ENCODE assay signal across 8 cellular contexts in genomic region chr1:94926915-94927404, GRCh38. TPM values are rescaled to one million over a fixed set of nuclear protein-coding genes. Genes with fewer than 3 reads are reported as not detected.
DNase-seq lines count a peak whose midpoint lies in the region; ATAC-seq and TF ChIP-seq lines count a peak whose summit lies in the region.

Gene CNN3, minus strand, starts transcription at chr1:94927110. Its CDS starts 216 bp downstream, at chr1:94926894.

- DNase-seq in CD8-positive, alpha-beta memory T cell: peak; percentile 28 to 79 (median 55)
- DNase-seq in HT-29 (ENCODE audit: low spot score) (peak; percentile 30), Panc1 (ENCODE audit: low read depth, low spot score) (no peak), foreskin fibroblast (peak; percentile 94 to 98)
- peak; percentile 68 for DNase-seq in activated naive CD4-positive, alpha-beta T cell treated with Interleukin-2 at 50 U/mL for 16 hours

- intact Hi-C loops in Panc1 (cut with micrococcal nuclease; ENCODE audit: unreplicated experiment): loop anchor here (5.0 to 10.0 kb wide), 2 partner anchors 62 to 115 kb away; no protein-coding TSS in a partner anchor

- no peaks in the 10 kb centered on the region for H3K4me1 ChIP-seq in CD8-positive, alpha-beta memory T cell (ENCODE audit: insufficient read depth, low read length)
- peaks cover 18% of the 10 kb centered on the region for H3K4me1 ChIP-seq in Panc1 (ENCODE audit: control insufficient read depth, insufficient read depth, low read length)

- no peak for TF ChIP-seq EP300 in neural cell (conservative IDR thresholded peaks at IDR 0.05; ENCODE audit: poor library complexity, severe bottlenecking)

- H3K36me3 ChIP-seq in CD8-positive, alpha-beta memory T cell (ENCODE audit: insufficient read depth, low read length): no peaks in the 10 kb centered on the region
- peaks cover 4% of the 10 kb centered on the region; the same call in 1 of the 2 replicates for H3K36me3 ChIP-seq in Panc1 (ENCODE audit: control insufficient read depth, insufficient read depth, low read length)
- H3K36me3 ChIP-seq in neural cell (ENCODE audit: insufficient read depth, low read length): peaks cover 4% of the 10 kb centered on the region

- H3K4me1 Mint-ChIP-seq in CD8-positive, alpha-beta memory T cell: peaks cover 15 to 22% (median 15%) of the 10 kb centered on the region in 3 donors
- H3K4me1 Mint-ChIP-seq in stimulated activated naive CD8-positive, alpha-beta T cell treated with anti-CD3 and anti-CD28 coated beads, Interleukin-15, Interleukin-2, amounts not matched to agents 100 ng/mL and 50 ng/mL, for 24 hours (ENCODE audit: low read depth): peaks cover 24% of the 10 kb centered on the region

- H3K36me3 Mint-ChIP-seq in CD8-positive, alpha-beta memory T cell: no peaks in the 10 kb centered on the region
- H3K36me3 Mint-ChIP-seq in stimulated activated naive CD8-positive, alpha-beta T cell treated with anti-CD3 and anti-CD28 coated beads, Interleukin-15, Interleukin-2, amounts not matched to agents 100 ng/mL and 50 ng/mL, for 24 hours (ENCODE audit: low read depth): no peaks in the 10 kb centered on the region

- H3F3A ChIP-seq in neural cell (ENCODE audit: insufficient read depth, low read length, poor library complexity, severe bottlenecking): no peaks in the 10 kb centered on the region

- no peak within 1 kb of the TSS for H3K27ac ChIP-seq in CD8-positive, alpha-beta memory T cell (ENCODE audit: low read depth, low read length)
- H3K27ac ChIP-seq in Panc1 (ENCODE audit: low read length) (peak within 1 kb of the TSS; percentile 88), neural cell (ENCODE audit: low read length) (peak within 1 kb of the TSS; percentile 83)

- no peaks in the 10 kb centered on the region for H4K20me1 ChIP-seq in neural cell (ENCODE audit: insufficient read depth)

- H3K9me3 Mint-ChIP-seq in CD8-positive, alpha-beta memory T cell: no peaks in the 10 kb centered on the region
- H3K9me3 Mint-ChIP-seq in stimulated activated naive CD8-positive, alpha-beta T cell treated with anti-CD3 and anti-CD28 coated beads, Interleukin-15, Interleukin-2, amounts not matched to agents 100 ng/mL and 50 ng/mL, for 24 hours: no peaks in the 10 kb centered on the region

- H3K27ac Mint-ChIP-seq in CD8-positive, alpha-beta memory T cell: peak within 1 kb of the TSS in 4 of 8 donors; percentile 13 to 80 (median 54)
- peak within 1 kb of the TSS; percentile 43 for H3K27ac Mint-ChIP-seq in stimulated activated naive CD8-positive, alpha-beta T cell treated with anti-CD3 and anti-CD28 coated beads, Interleukin-15, Interleukin-2, amounts not matched to agents 100 ng/mL and 50 ng/mL, for 24 hours

- in situ Hi-C loops in Panc1 (cut with HindIII; ENCODE audit: low pct_unique_long_range_greater_than_20kb, low sequenced_read_pairs): no loop called here

- TF ChIP-seq CTCF in Panc1 (IDR thresholded peaks at IDR 0.05) (no peak), foreskin fibroblast (IDR thresholded peaks at IDR 0.05; ENCODE audit: low read depth, low read length) (no peak), neural cell (IDR thresholded peaks at IDR 0.05; ENCODE audit: poor library complexity, severe bottlenecking) (no peak)

- POLR2A ChIA-PET in CD8-positive, alpha-beta memory T cell (lab: Charles Lee): no interaction called here
- POLR2A ChIA-PET in Panc1 (lab: Charles Lee): interaction anchor here (0.8 kb wide), 1 partner anchor 39 kb away, joined by 4 read pairs; no protein-coding TSS in a partner anchor

- peaks cover 34 to 67% of the 10 kb centered on the region in 2 donors for H3K27me3 Mint-ChIP-seq in CD8-positive, alpha-beta memory T cell
- H3K27me3 Mint-ChIP-seq in stimulated activated naive CD8-positive, alpha-beta T cell treated with anti-CD3 and anti-CD28 coated beads, Interleukin-15, Interleukin-2, amounts not matched to agents 100 ng/mL and 50 ng/mL, for 24 hours: peaks cover 31% of the 10 kb centered on the region

- peak within 1 kb of the TSS; percentile 50 for H3K4me3 ChIP-seq in CD8-positive, alpha-beta memory T cell (ENCODE audit: low read length)
- H3K4me3 ChIP-seq in Panc1 (ENCODE audit: low read depth in 2 of 2, low read length in 2 of 2): peak within 1 kb of the TSS; percentile 75
- H3K4me3 ChIP-seq in foreskin fibroblast (ENCODE audit: low read depth in 1 of 2, low read length in 2 of 2): peak within 1 kb of the TSS; percentile 92 to 95
- H3K4me3 ChIP-seq in neural cell (ENCODE audit: low read length): peak within 1 kb of the TSS; percentile 94

- H2AFZ ChIP-seq in neural cell (ENCODE audit: low read depth, low read length): peak within 1 kb of the TSS; percentile 57

- H3K79me2 ChIP-seq in neural cell (replicated peaks; ENCODE audit: insufficient read depth, low read length): peaks cover 63% of the 10 kb centered on the region

- H3K4me2 ChIP-seq in neural cell (ENCODE audit: low read length): peak within 1 kb of the TSS; percentile 83

- no TSS peak for BruUV-seq in Panc1 (replicated peaks; lab: Mats Ljungman, UMichigan)

- peak within 1 kb of the TSS; percentile 81 to 89 (median 82) for H3K4me3 Mint-ChIP-seq in CD8-positive, alpha-beta memory T cell
- H3K4me3 Mint-ChIP-seq in stimulated activated naive CD8-positive, alpha-beta T cell treated with anti-CD3 and anti-CD28 coated beads, Interleukin-15, Interleukin-2, amounts not matched to agents 100 ng/mL and 50 ng/mL, for 24 hours: peak within 1 kb of the TSS; percentile 84

- H3K9me2 ChIP-seq in neural cell (ENCODE audit: insufficient read depth, low read length): no peaks in the 10 kb centered on the region

- H3K27me3 ChIP-seq in CD8-positive, alpha-beta memory T cell (ENCODE audit: insufficient read depth, low read length, poor library complexity, severe bottlenecking): peaks cover 4% of the 10 kb centered on the region
- H3K27me3 ChIP-seq in Panc1 (ENCODE audit: control insufficient read depth, insufficient read depth, low read length) (no peaks in the 10 kb centered on the region), neural cell (ENCODE audit: insufficient read depth, low read depth, low read length) (no peaks in the 10 kb centered on the region)

- ATAC-seq in GM21367 (IDR thresholded peaks at IDR 0.05; ENCODE audit: unreplicated experiment) (peak; percentile 83), Panc1 (peak; percentile 94)

- TF ChIP-seq RAD21 in neural cell (conservative IDR thresholded peaks at IDR 0.05): no peak

- H3K9me3 ChIP-seq in CD8-positive, alpha-beta memory T cell (ENCODE audit: low read length): no peaks in the 10 kb centered on the region
- H3K9me3 ChIP-seq in Panc1 (ENCODE audit: control insufficient read depth, insufficient read depth, low read depth, low read length): no peaks in the 10 kb centered on the region
- no peaks in the 10 kb centered on the region for H3K9me3 ChIP-seq in neural cell (ENCODE audit: low read length)

- peak within 1 kb of the TSS; percentile 91 for H3K9ac ChIP-seq in neural cell (ENCODE audit: low read length)

- CTCF ChIA-PET in CD8-positive, alpha-beta memory T cell (lab: Charles Lee): interaction anchor here (1.3 kb wide), 1 partner anchor 72 kb away, joined by 3 read pairs; no protein-coding TSS in a partner anchor
- CTCF ChIA-PET in Panc1 (lab: Charles Lee): interaction anchor here (1.1 kb wide), 1 partner anchor 115 kb away, joined by 7 read pairs; no protein-coding TSS in a partner anchor

TF ChIP-seq in neural cell, 6 proteins besides CTCF, POLR2A, EP300 and RAD21:
- TF ChIP-seq EZH2 (IDR thresholded peaks at IDR 0.05; ENCODE audit: borderline replicate concordance, insufficient read depth, low read length, poor library complexity, severe bottlenecking) (no peak), REST (IDR thresholded peaks at IDR 0.05; ENCODE audit: borderline replicate concordance) (peak; percentile 86), MXI1 (conservative IDR thresholded peaks at IDR 0.05; ENCODE audit: poor library complexity, severe bottlenecking) (peak; percentile 33), TAF1 (IDR thresholded peaks at IDR 0.05; ENCODE audit: low read depth) (peak; percentile 82), SMC3 (conservative IDR thresholded peaks at IDR 0.05; ENCODE audit: poor library complexity) (no peak), POLR2AphosphoS5 (IDR thresholded peaks at IDR 0.05) (peak; percentile 94)

RNA-seq across cellular contexts. Expression of gene CNN3, which starts in this region (rescaled TPM):
- total RNA-seq in CD8-positive, alpha-beta memory T cell: 1 to 10 TPM; 1.6 to 2.3 TPM
- 2.8 TPM for polyA plus RNA-seq in CD8-positive, alpha-beta memory T cell
- 3.2 and 6.3 TPM in 2 replicates for total RNA-seq in HT-29 (2014; rRNA removed; shearing (Covaris generic))
- total RNA-seq in Panc1 (2021; ENCODE audit: unreplicated experiment): 72.3 TPM
- polyA plus RNA-seq in Panc1 (2012; ENCODE audit: insufficient read length): 40.7 TPM
- 105 and 106 TPM in 2 replicates for polyA plus RNA-seq in neural cell
- polyA minus RNA-seq in neural cell: 96.7 and 107 TPM in 2 replicates

Comparison
In these comparisons a context has a peak if more than half of its experiments do, and no peak if none do; other contexts are left out.
1. RNA of gene CNN3 (total RNA-seq): 72.3 TPM in Panc1 (single experiment); 3.2 to 6.3 TPM in HT-29 and 1.6 to 2.3 TPM in CD8-positive, alpha-beta memory T cell; every median in the first group is over 10 times any median in the second.
2. RNA of gene CNN3 (polyA plus RNA-seq): 105 to 106 TPM in neural cell; 2.8 TPM in CD8-positive, alpha-beta memory T cell (single experiment); every median in the first group is over 10 times any median in the second.
3. Peak in every context shown above with its lines, with median percentiles within 50 percentile points of each other: H3K4me3 ChIP-seq.